In the genomic region with DNA sequence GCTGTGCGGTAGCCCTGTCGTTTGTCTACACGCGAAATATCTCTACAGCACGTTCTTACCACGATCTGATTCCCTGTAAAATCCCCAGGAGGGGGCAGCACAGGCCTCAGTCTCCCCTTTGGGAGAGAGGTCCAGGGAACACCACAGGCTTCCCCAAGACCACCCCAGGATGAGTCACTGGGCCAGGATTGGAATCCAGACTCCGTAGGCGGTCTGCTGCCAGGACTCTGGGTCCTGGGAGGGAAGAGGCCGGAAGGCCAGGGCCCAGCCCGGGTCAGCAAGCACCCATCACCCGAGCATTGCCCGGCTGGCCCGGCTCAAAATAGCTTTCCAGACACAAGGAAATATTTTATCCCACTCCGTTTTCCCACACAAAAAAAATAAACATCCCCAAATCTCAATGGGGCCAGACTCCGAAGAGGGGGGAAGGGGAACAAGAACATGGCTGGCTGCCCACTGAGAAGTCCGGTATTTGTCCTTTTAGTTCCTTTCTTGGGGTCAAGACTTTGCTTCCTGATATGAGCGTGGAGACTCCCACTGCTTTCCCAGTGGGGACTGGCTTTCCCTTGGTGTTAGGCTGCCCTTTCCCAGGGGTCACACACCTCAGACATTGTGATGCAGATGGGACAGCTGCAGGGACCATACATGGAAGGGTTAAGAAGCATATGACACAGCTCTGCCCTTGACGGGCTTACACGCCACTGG, we compare ENCODE assay signal across 10 cellular contexts.
DNase-seq lines count a peak whose midpoint lies in the region; ATAC-seq and TF ChIP-seq lines count a peak whose summit lies in the region.
"Had no signal": no experiment of that assay in that cellular context is flagged by ENCODE, and none has a peak within 500 bp of the region (broad histone marks: within the 10 kb centered on the region; RNA-seq: fewer than 3 reads in every experiment).

No MANE protein-coding gene starts in this region.

- H4K20me1 ChIP-seq in SK-N-SH (ENCODE audit: insufficient read depth): no peaks in the 10 kb centered on the region

- TF ChIP-seq RAD21 in SK-N-SH (IDR thresholded peaks at IDR 0.05; ENCODE audit: low read length): 0 out of 2 replicates have a peak, but pooled peaks have one; percentile 19

- no peaks in the 10 kb centered on the region for H3K9me2 ChIP-seq in SK-N-SH

- CTCF ChIA-PET in SK-N-SH (lab: Yijun Ruan, JAX): interaction anchor here (0.6 to 1.9 kb wide), 8 partner anchors 9 to 683 kb away, joined by 3 to 7 read pairs (median 3); a partner anchor contains a TSS

- H3K27ac ChIP-seq in SK-N-SH (ENCODE audit: low read depth in 2 of 2, low read length in 1 of 2) (no peak overlapping the region), esophagus squamous epithelium (peak overlapping the region; percentile 59 to 85 (median 72)), mesodermal cell (ENCODE audit: low read depth, low read length, severe bottlenecking) (peak overlapping the region; percentile 92), upper lobe of right lung (peak overlapping the region; percentile 67)
- H3K27ac ChIP-seq: A549 had no signal

- H3K4me3 ChIP-seq in SK-N-SH (ENCODE audit: low read depth in 2 of 2, low read length in 1 of 2): no peak overlapping the region
- peak overlapping the region in 1 of 4 donors; percentile 13 for H3K4me3 ChIP-seq in esophagus squamous epithelium
- H3K4me3 ChIP-seq in mesodermal cell (ENCODE audit: extremely low read depth, insufficient read depth, low read length, poor library complexity, severe bottlenecking): no peak overlapping the region
- no peak overlapping the region for H3K4me3 ChIP-seq in upper lobe of right lung
- H3K4me3 ChIP-seq: A549 had no signal

- no peaks in the 10 kb centered on the region for H3K27me3 ChIP-seq in SK-N-SH (ENCODE audit: insufficient read depth)
- H3K27me3 ChIP-seq in esophagus squamous epithelium: no peaks in the 10 kb centered on the region
- no peaks in the 10 kb centered on the region for H3K27me3 ChIP-seq in upper lobe of right lung

- TF ChIP-seq EP300 in SK-N-SH (IDR thresholded peaks at IDR 0.05; ENCODE audit: borderline replicate concordance in 1 of 2, low read depth in 1 of 2, low read length in 1 of 2): no peak

- H3K9me3 ChIP-seq in SK-N-SH: no peaks in the 10 kb centered on the region
- H3K9me3 ChIP-seq in esophagus squamous epithelium: no peaks in the 10 kb centered on the region
- H3K9me3 ChIP-seq in mesodermal cell (ENCODE audit: control insufficient read depth, low read length): no peaks in the 10 kb centered on the region
- no peaks in the 10 kb centered on the region for H3K9me3 ChIP-seq in upper lobe of right lung
- H3K9me3 ChIP-seq: A549 had no signal

- no peak overlapping the region for H3K9ac ChIP-seq in SK-N-SH

- POLR2A ChIA-PET in SK-N-SH (lab: Yijun Ruan, JAX): no interaction called here

- H3K4me2 ChIP-seq in SK-N-SH: no peak overlapping the region
- H3K4me2 ChIP-seq: A549 had no signal

- H3F3A ChIP-seq in SK-N-SH (replicated peaks; ENCODE audit: insufficient read depth): no peaks in the 10 kb centered on the region

- H3K36me3 ChIP-seq in SK-N-SH (replicated peaks in 1 of 2; ENCODE audit: control insufficient read depth in 1 of 2, insufficient read depth in 2 of 2, low read length in 1 of 2) (no peaks in the 10 kb centered on the region), esophagus squamous epithelium (no peaks in the 10 kb centered on the region), mesodermal cell (ENCODE audit: control insufficient read depth, insufficient read depth, low read length) (no peaks in the 10 kb centered on the region), upper lobe of right lung (no peaks in the 10 kb centered on the region)

- H2AFZ ChIP-seq in SK-N-SH (ENCODE audit: low read depth): no peak overlapping the region

- no peak for TF ChIP-seq POLR2A in esophagus squamous epithelium (IDR thresholded peaks at IDR 0.05)

- WGBS in SK-N-SH (ENCODE audit: low lambda C conversion rate): 87% methylated on average over 17 of the region's 19 CpGs
- WGBS in esophagus squamous epithelium, 2 donors: 57 to 84% methylated on average over 12 to 16 of the region's 19 CpGs
- WGBS in mesodermal cell (ENCODE audit: insufficient coverage in 2 of 2), 2 experiments: 72 to 80% methylated on average over 8 to 18 of the region's 19 CpGs

- H3K79me2 ChIP-seq in SK-N-SH (ENCODE audit: insufficient read depth): no peaks in the 10 kb centered on the region

- ATAC-seq in SK-N-SH treated with all-trans-retinoic acid at 6 μM for 48 hours: no peak
- peak; percentile 42 for ATAC-seq in upper lobe of right lung
- ATAC-seq in HG03097 (IDR thresholded peaks at IDR 0.05; ENCODE audit: low FRiP score, unreplicated experiment): no peak
- ATAC-seq: T-cell had no signal

- DNase-seq in SK-N-SH (peak; percentile 23), esophagus squamous epithelium (lab: John Stamatoyannopoulos, UW) (no peak), upper lobe of right lung (no peak), activated T-cell treated with anti-CD3 and anti-CD28 coated beads for 4 hours (no peak)
- no peak for DNase-seq in stimulated activated CD4-positive, alpha-beta T cell treated with anti-CD3 and anti-CD28 coated beads, Interleukin-4, amount 100 ng/mL, for 4 hours
- DNase-seq: T-cell had no signal

- H3K4me1 ChIP-seq in SK-N-SH (ENCODE audit: control insufficient read depth in 1 of 2, insufficient read depth in 2 of 2, low read depth in 1 of 2, low read length in 1 of 2) (peaks cover 12 to 28% of the 10 kb centered on the region in 2 experiments), esophagus squamous epithelium (peaks cover 7 to 43% (median 31%) of the 10 kb centered on the region in 3 donors), mesodermal cell (ENCODE audit: control insufficient read depth, insufficient read depth, low read length, poor library complexity, severe bottlenecking) (peaks cover 57% of the 10 kb centered on the region), upper lobe of right lung (peaks cover 21% of the 10 kb centered on the region)

- peak; percentile 28; the same call in 1 of the 2 replicates for TF ChIP-seq CTCF in SK-N-SH (IDR thresholded peaks at IDR 0.05)
- peak in 1 of 6 experiments; percentile 29 for TF ChIP-seq CTCF in esophagus squamous epithelium (IDR thresholded peaks at IDR 0.05)
- peak; percentile 19 for TF ChIP-seq CTCF in upper lobe of right lung (IDR thresholded peaks at IDR 0.05)

- intact Hi-C loops in esophagus squamous epithelium (cut with DNase I) (no loop called here), upper lobe of right lung (cut with DNase I) (no loop called here)

TF ChIP-seq in SK-N-SH, 30 proteins besides CTCF, POLR2A, EP300 and RAD21 (continues in another document):
- TF ChIP-seq FOXM1 (IDR thresholded peaks at IDR 0.05; ENCODE audit: low read depth) (no peak), SIN3A (IDR thresholded peaks at IDR 0.05; ENCODE audit: borderline replicate concordance, low read depth, low read length) (no peak), MEF2A (IDR thresholded peaks at IDR 0.05; ENCODE audit: borderline replicate concordance, low read depth) (no peak), MXI1 (IDR thresholded peaks at IDR 0.05; ENCODE audit: low read depth, low read length) (no peak), POLR2AphosphoS5 (IDR thresholded peaks at IDR 0.05; ENCODE audit: low read depth, low read length) (no peak), JUND (IDR thresholded peaks at IDR 0.05) (no peak), TAF1 (IDR thresholded peaks at IDR 0.05; ENCODE audit: borderline replicate concordance, low read depth, low read length) (no peak), NRF1 (IDR thresholded peaks at IDR 0.05; ENCODE audit: low read depth, low read length) (no peak)
- TF ChIP-seq, protein P1, sequence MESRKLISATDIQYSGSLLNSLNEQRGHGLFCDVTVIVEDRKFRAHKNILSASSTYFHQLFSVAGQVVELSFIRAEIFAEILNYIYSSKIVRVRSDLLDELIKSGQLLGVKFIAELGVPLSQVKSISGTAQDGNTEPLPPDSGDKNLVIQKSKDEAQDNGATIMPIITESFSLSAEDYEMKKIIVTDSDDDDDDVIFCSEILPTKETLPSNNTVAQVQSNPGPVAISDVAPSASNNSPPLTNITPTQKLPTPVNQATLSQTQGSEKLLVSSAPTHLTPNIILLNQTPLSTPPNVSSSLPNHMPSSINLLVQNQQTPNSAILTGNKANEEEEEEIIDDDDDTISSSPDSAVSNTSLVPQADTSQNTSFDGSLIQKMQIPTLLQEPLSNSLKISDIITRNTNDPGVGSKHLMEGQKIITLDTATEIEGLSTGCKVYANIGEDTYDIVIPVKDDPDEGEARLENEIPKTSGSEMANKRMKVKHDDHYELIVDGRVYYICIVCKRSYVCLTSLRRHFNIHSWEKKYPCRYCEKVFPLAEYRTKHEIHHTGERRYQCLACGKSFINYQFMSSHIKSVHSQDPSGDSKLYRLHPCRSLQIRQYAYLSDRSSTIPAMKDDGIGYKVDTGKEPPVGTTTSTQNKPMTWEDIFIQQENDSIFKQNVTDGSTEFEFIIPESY (IDR thresholded peaks at IDR 0.05; ENCODE audit: borderline replicate concordance, low read depth): no peak

TF ChIP-seq in SK-N-SH treated with all-trans-retinoic acid at 6 μM for 48 hours, 23 proteins besides CTCF, POLR2A, EP300 and RAD21 (continues in another document):
- TF ChIP-seq RARB (CRISPR knock-in tag; IDR thresholded peaks at IDR 0.05) (no peak), OSR1 (CRISPR knock-in tag; IDR thresholded peaks at IDR 0.05) (no peak)
- TF ChIP-seq, protein P2, sequence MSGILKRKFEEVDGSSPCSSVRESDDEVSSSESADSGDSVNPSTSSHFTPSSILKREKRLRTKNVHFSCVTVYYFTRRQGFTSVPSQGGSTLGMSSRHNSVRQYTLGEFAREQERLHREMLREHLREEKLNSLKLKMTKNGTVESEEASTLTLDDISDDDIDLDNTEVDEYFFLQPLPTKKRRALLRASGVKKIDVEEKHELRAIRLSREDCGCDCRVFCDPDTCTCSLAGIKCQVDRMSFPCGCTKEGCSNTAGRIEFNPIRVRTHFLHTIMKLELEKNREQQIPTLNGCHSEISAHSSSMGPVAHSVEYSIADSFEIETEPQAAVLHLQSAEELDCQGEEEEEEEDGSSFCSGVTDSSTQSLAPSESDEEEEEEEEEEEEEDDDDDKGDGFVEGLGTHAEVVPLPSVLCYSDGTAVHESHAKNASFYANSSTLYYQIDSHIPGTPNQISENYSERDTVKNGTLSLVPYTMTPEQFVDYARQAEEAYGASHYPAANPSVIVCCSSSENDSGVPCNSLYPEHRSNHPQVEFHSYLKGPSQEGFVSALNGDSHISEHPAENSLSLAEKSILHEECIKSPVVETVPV (CRISPR knock-in tag; IDR thresholded peaks at IDR 0.05): no peak

Comparison
In these comparisons a context has a peak if more than half of its experiments do, and no peak if none do; other contexts are left out.
1. H3K27ac ChIP-seq: peak in esophagus squamous epithelium (4 of 4), mesodermal cell (single experiment) and upper lobe of right lung (single experiment); none in SK-N-SH (0 of 2).